8 cellular contexts compared by ENCODE assay signal in genomic region chr18:12308386-12309100, GRCh38. TPM values are rescaled to one million over a fixed set of nuclear protein-coding genes. Genes with fewer than 3 reads are reported as not detected.
DNase-seq lines count a peak whose midpoint lies in the region; ATAC-seq and FAIRE-seq lines count a peak whose summit lies in the region.

No MANE protein-coding gene starts in this region.

- H3K9ac ChIP-seq in mucosa of stomach (ENCODE audit: low read length), result peak overlapping the region; percentile 48

- H3K4me3 ChIP-seq in esophagus (ENCODE audit: low read depth in 1 of 2, low read length in 2 of 2) (peak overlapping the region; percentile 85 to 86), mucosa of stomach (ENCODE audit: low read length) (peak overlapping the region; percentile 19), urinary bladder (ENCODE audit: low read depth, low read length) (peak overlapping the region; percentile 55)

- H3K27me3 ChIP-seq in esophagus (ENCODE audit: control insufficient read depth in 1 of 2, insufficient read depth in 2 of 2, low read length in 2 of 2) (no peaks in the 10 kb centered on the region), mucosa of stomach (ENCODE audit: control insufficient read depth, insufficient read depth, low read length) (peaks cover 37% of the 10 kb centered on the region)

- H3K9me3 ChIP-seq in esophagus (ENCODE audit: control insufficient read depth in 2 of 2, insufficient read depth in 1 of 2, low read depth in 1 of 2, low read length in 1 of 2) (no peaks in the 10 kb centered on the region), mucosa of stomach (ENCODE audit: control insufficient read depth, low read length) (no peaks in the 10 kb centered on the region)

- H3K27ac ChIP-seq in esophagus (ENCODE audit: low read depth in 2 of 2, low read length in 1 of 2) (peak overlapping the region; percentile 98 to 99), urinary bladder (ENCODE audit: low read depth) (peak overlapping the region; percentile 89)

- peaks cover 8 to 9% of the 10 kb centered on the region in 2 donors for H3K4me1 ChIP-seq in esophagus (ENCODE audit: control insufficient read depth in 2 of 2, insufficient read depth in 2 of 2, low read length in 1 of 2)
- peaks cover 13% of the 10 kb centered on the region for H3K4me1 ChIP-seq in mucosa of stomach (ENCODE audit: control insufficient read depth, insufficient read depth, low read length)
- peaks cover 5% of the 10 kb centered on the region for H3K4me1 ChIP-seq in urinary bladder (ENCODE audit: insufficient read depth)

- ATAC-seq in GM21529 (IDR thresholded peaks at IDR 0.05; ENCODE audit: unreplicated experiment), result peak; percentile 57

- H3K36me3 ChIP-seq in esophagus (ENCODE audit: control insufficient read depth in 2 of 2, insufficient read depth in 2 of 2, low read length in 1 of 2) (no peaks in the 10 kb centered on the region), mucosa of stomach (ENCODE audit: control insufficient read depth, insufficient read depth, low read length) (no peaks in the 10 kb centered on the region), urinary bladder (ENCODE audit: insufficient read depth) (no peaks in the 10 kb centered on the region)

- FAIRE-seq in HTR-8/SVneo (lab: Jason Lieb, UNC), result no peak

- WGBS in esophagus, 2 donors, result 1% methylated on average over 79 to 81 of the region's 81 CpGs
- WGBS in urinary bladder, result under 1% methylated on average over 81 of the region's 81 CpGs

- DNase-seq in GM04504 (ENCODE audit: low read depth), result peak; percentile 76
- DNase-seq in HTR-8/SVneo (ENCODE audit: insufficient read length, low spot score), result peak; percentile 61
- DNase-seq in T1000 (lab: John Stamatoyannopoulos, UW), result peak; percentile 70
- no peak for DNase-seq in activated effector memory CD4-positive, alpha-beta T cell treated with Interleukin-2 at 50 U/mL for 16 hours

RNA-seq across cellular contexts. Expression of gene TUBB6, which starts 0.5 kb away (rescaled TPM):
- polyA plus RNA-seq in esophagus (100 to 1,000 TPM; 183 to 299 TPM), urinary bladder (310 TPM)
- 441 TPM for total RNA-seq in urinary bladder

RNA-seq across cellular contexts. Expression of gene CIDEA, which starts 54.4 kb away (rescaled TPM):
- polyA plus RNA-seq in esophagus (1 to 10 TPM in 1 of 2 donors, under 1 TPM in 1; 0.79 to 2.1 TPM), urinary bladder (2.2 TPM)
- total RNA-seq in urinary bladder, result 0.48 TPM

Comparison
In these comparisons a context has a peak if more than half of its experiments do, and no peak if none do; other contexts are left out.
1. H3K4me3 ChIP-seq: peak in every context shown above with its lines; median percentile 86 in esophagus; 55 in urinary bladder; 19 in mucosa of stomach.